ENCODE assay signal across 1 cellular context in the genomic region with DNA sequence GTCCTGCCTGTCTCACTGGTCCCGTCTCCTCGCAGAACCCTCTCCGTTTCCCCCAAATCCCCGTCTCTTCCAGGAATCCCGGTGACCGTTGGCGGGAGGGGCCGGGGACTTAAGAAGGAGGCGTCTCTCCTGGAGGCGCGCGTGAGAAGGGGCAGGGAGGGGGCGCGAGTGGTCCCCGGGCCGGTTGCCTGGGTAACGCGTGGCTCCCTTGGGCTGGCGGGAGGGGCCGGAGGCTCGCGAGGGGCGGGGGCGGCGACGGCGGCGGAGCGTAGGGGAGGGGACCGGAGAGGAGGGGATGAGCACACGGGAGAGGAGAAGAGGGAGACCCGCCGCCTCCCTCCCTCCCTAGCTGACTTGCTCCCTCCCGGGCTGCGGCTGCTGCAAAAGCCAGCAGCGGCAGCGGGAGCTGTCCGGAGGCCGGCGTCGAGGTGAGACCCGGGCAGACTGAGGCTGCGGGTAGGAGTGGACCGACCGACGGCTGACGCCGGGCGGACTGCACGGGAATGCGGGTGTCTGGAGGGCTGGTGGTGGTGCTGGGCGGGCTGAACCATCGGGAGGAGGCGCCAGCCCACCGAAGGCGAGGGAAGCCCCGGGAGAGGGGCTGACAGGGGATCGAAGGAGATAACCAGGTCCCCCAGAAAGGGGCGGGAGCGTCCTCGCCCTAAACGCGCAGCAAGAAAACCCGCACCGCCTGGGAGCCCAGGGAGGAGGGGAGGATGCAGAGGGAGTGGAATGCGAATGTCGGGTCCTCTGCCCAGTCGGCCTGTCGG.
TF ChIP-seq lines count a peak whose summit lies in the region.

Gene PRRT2, plus strand, starts transcription at position 298 of the 770 bp plus-strand sequence. CDS start 862 bp downstream, outside the sequence.

TF ChIP-seq in H1, 55 proteins besides CTCF, POLR2A, EP300 and RAD21:
- TF ChIP-seq SAP30 (IDR thresholded peaks at IDR 0.05; ENCODE audit: insufficient read depth, insufficient replicate concordance, low read length) (peak; percentile 88), HDAC2 (IDR thresholded peaks at IDR 0.05; ENCODE audit: borderline replicate concordance in 1 of 2, low read depth in 2 of 2, low read length in 2 of 2) (0 out of 4 replicates have a peak, but pooled peaks of 1 of the 2 experiments have one; percentile 19), RXRA (IDR thresholded peaks at IDR 0.05; ENCODE audit: insufficient read depth, low read depth, low read length) (no peak), ASH2L (IDR thresholded peaks at IDR 0.05; ENCODE audit: low read length) (peak; percentile 25), USF2 (IDR thresholded peaks at IDR 0.05; ENCODE audit: low read length) (no peak), SIN3A (conservative IDR thresholded peaks at IDR 0.05 in 1 of 2, IDR thresholded peaks at IDR 0.05 in 1 of 2; ENCODE audit: low read depth in 1 of 2, low read length in 2 of 2) (peak in 1 of 2 experiments; percentile 50; a peak in 2 of 4 replicates), RBBP5 (IDR thresholded peaks at IDR 0.05; ENCODE audit: borderline replicate concordance, low read depth, low read length) (0 out of 2 replicates have a peak, but pooled peaks have one; percentile 51), POLR2AphosphoS5 (IDR thresholded peaks at IDR 0.05; ENCODE audit: low read depth, low read length) (no peak), SP4 (IDR thresholded peaks at IDR 0.05; ENCODE audit: low read length) (no peak)
- TF ChIP-seq, protein P1, sequence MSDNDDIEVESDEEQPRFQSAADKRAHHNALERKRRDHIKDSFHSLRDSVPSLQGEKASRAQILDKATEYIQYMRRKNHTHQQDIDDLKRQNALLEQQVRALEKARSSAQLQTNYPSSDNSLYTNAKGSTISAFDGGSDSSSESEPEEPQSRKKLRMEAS (IDR thresholded peaks at IDR 0.05): no peak
TF ChIP-seq in H1: peak in this region for 5.
